In genomic region chr17:16204763-16205162, GRCh38 we compare ENCODE assay signal across 1 cellular context.
TF ChIP-seq lines count a peak whose summit lies in the region.

No MANE protein-coding gene starts in this region.

TF ChIP-seq in HepG2, 621 proteins besides CTCF, POLR2A, EP300 and RAD21:
- TF ChIP-seq ZBTB33 (CRISPR knock-in tag; IDR thresholded peaks at IDR 0.05): peak; percentile 85
